Comparison of ENCODE assay signal across 14 cellular contexts in genomic region chr4:2941138-2942036, GRCh38. TPM values are rescaled to one million over a fixed set of nuclear protein-coding genes. Genes with fewer than 3 reads are reported as not detected.
DNase-seq lines count a peak whose midpoint lies in the region; ATAC-seq lines count a peak whose summit lies in the region.
"Had no signal": no experiment of that assay in that cellular context is flagged by ENCODE, and none has a peak within 500 bp of the region (broad histone marks: within the 10 kb centered on the region; RNA-seq: fewer than 3 reads in every experiment).

No MANE protein-coding gene starts in this region.

- peaks cover 54% of the 10 kb centered on the region for H3K36me3 Mint-ChIP-seq in activated naive CD8-positive, alpha-beta T cell treated with anti-CD3 and anti-CD28 coated beads for 36 hours

- no peak overlapping the region for H3K4me3 Mint-ChIP-seq in activated naive CD8-positive, alpha-beta T cell treated with anti-CD3 and anti-CD28 coated beads for 36 hours
- H3K4me3 Mint-ChIP-seq: activated naive CD8-positive, alpha-beta T cell; memory B cell had no signal

- DNase-seq in D341Med (ENCODE audit: low spot score) (peak; percentile 24), H7 (peak; percentile 45), mesenteric fat pad (ENCODE audit: low spot score) (peak; percentile 73), SK-N-DZ (ENCODE audit: low spot score) (no peak), NCI-H2107 (lab: John Stamatoyannopoulos, UW) (no peak)
- no peak for DNase-seq in activated naive CD8-positive, alpha-beta T cell treated with anti-CD3 and anti-CD28 coated beads for 36 hours
- DNase-seq: activated CD4-positive, alpha-beta T cell treated with anti-CD3 and anti-CD28 coated beads for 4 hours; central memory CD4-positive, alpha-beta T cell; NCI-H2081; NCI-H82; stimulated activated CD4-positive, alpha-beta T cell treated with anti-CD3 and anti-CD28 coated beads, Interleukin-4, amount 100 ng/mL, for 24 hours had no signal

- peak overlapping the region; percentile 56 for H3K27ac Mint-ChIP-seq in activated naive CD8-positive, alpha-beta T cell treated with anti-CD3 and anti-CD28 coated beads for 36 hours
- H3K27ac Mint-ChIP-seq: activated naive CD8-positive, alpha-beta T cell had no signal

- no peak overlapping the region for H3K4me3 ChIP-seq in H7 (ENCODE audit: insufficient read depth, low read depth, low read length)

- H3K27me3 ChIP-seq in H7 (ENCODE audit: control insufficient read depth, insufficient read depth, low read length): no peaks in the 10 kb centered on the region

- no peak for ATAC-seq in HG02642 (IDR thresholded peaks at IDR 0.05; ENCODE audit: poor library complexity, unreplicated experiment)

- H3K36me3 ChIP-seq in H7 (replicated peaks; ENCODE audit: control insufficient read depth, insufficient read depth, low read length): peaks cover 44% of the 10 kb centered on the region

- no peaks in the 10 kb centered on the region for H3K27me3 Mint-ChIP-seq in activated naive CD8-positive, alpha-beta T cell treated with anti-CD3 and anti-CD28 coated beads for 36 hours
- H3K27me3 Mint-ChIP-seq: activated naive CD8-positive, alpha-beta T cell; memory B cell had no signal

- peaks cover 25% of the 10 kb centered on the region for H3K4me1 Mint-ChIP-seq in activated naive CD8-positive, alpha-beta T cell treated with anti-CD3 and anti-CD28 coated beads for 36 hours

- H3K9me3 Mint-ChIP-seq in activated naive CD8-positive, alpha-beta T cell treated with anti-CD3 and anti-CD28 coated beads for 36 hours: peaks cover 2% of the 10 kb centered on the region
- H3K9me3 Mint-ChIP-seq: memory B cell had no signal

RNA-seq across cellular contexts. Expression of gene NOP14, which starts 21.8 kb away (rescaled TPM):
- total RNA-seq in H7 (2014; rRNA removed; shearing (Covaris generic)): 17.3 and 19.2 TPM in 2 replicates
- 100 to 1,000 TPM in 1 of 2 experiments, 10 to 100 TPM in 1; 99.1 to 102 TPM for total RNA-seq in activated naive CD8-positive, alpha-beta T cell treated with anti-CD3 and anti-CD28 coated beads for 36 hours
- 37.5 TPM for total RNA-seq in mesenteric fat pad
- 15.0 and 18.6 TPM in 2 replicates for polyA plus RNA-seq in SK-N-DZ (2014; cell fraction: cytosol; rRNA removed)
- 16.9 and 19.7 TPM in 2 replicates for polyA plus RNA-seq in SK-N-DZ (2014; cell fraction: nucleus; rRNA removed)

RNA-seq across cellular contexts. Expression of gene GRK4, which starts 22.0 kb away (rescaled TPM):
- 0.48 and 1.9 TPM in 2 replicates for total RNA-seq in H7 (2014; rRNA removed; shearing (Covaris generic))
- 1 to 10 TPM; 2.6 to 3.2 TPM for total RNA-seq in activated naive CD8-positive, alpha-beta T cell treated with anti-CD3 and anti-CD28 coated beads for 36 hours
- total RNA-seq in mesenteric fat pad: 6.0 TPM
- polyA plus RNA-seq in SK-N-DZ (2014; cell fraction: cytosol; rRNA removed): 8.1 and 10.0 TPM in 2 replicates
- polyA plus RNA-seq in SK-N-DZ (2014; cell fraction: nucleus; rRNA removed): 6.7 and 7.3 TPM in 2 replicates

Comparison
In these comparisons a context has a peak if more than half of its experiments do, and no peak if none do; other contexts are left out.
1. DNase-seq: peak in D341Med (single experiment), H7 (single experiment) and mesenteric fat pad (single experiment); none in activated naive CD8-positive, alpha-beta T cell treated with anti-CD3 and anti-CD28 coated beads for 36 hours (single experiment), SK-N-DZ (single experiment) and NCI-H2107 (single experiment).